In genomic region chr3:60742606-60743145, GRCh38 we compare ENCODE assay signal across 12 cellular contexts.
DNase-seq lines count a peak whose midpoint lies in the region; ATAC-seq and TF ChIP-seq lines count a peak whose summit lies in the region.
"Had no signal": no experiment of that assay in that cellular context is flagged by ENCODE, and none has a peak within 500 bp of the region (broad histone marks: within the 10 kb centered on the region; RNA-seq: fewer than 3 reads in every experiment).

No MANE protein-coding gene starts in this region.

- H3K9me3 ChIP-seq in Karpas-422 (ENCODE audit: low read length) = peaks cover 9% of the 10 kb centered on the region; the same call in 1 of the 2 replicates
- H3K9me3 ChIP-seq in thyroid gland = no peaks in the 10 kb centered on the region
- H3K9me3 ChIP-seq: mucosa of descending colon had no signal

- ATAC-seq in HG03175 (IDR thresholded peaks at IDR 0.05; ENCODE audit: unreplicated experiment) = no peak
- ATAC-seq: mucosa of descending colon had no signal

- H3K9ac ChIP-seq in Karpas-422 (ENCODE audit: low read length) = no peak overlapping the region

- no peak overlapping the region for H3K27ac ChIP-seq in Karpas-422 (ENCODE audit: low read length)
- no peak overlapping the region for H3K27ac ChIP-seq in thyroid gland

- H3K36me3 ChIP-seq in Karpas-422 (ENCODE audit: insufficient read depth, low read length) (no peaks in the 10 kb centered on the region), thyroid gland (no peaks in the 10 kb centered on the region)

- no peaks in the 10 kb centered on the region for H4K20me1 ChIP-seq in Karpas-422 (ENCODE audit: insufficient read depth, low read depth, low read length)

- intact Hi-C loops in thyroid gland (cut with DNase I) = no loop called here

- DNase-seq in AG10803 (ENCODE audit: low read depth) (peak; percentile 44), Karpas-422 (peak; percentile 42), T47D (ENCODE audit: low read depth in 1 of 2, low spot score in 1 of 2) (peak; percentile 9 to 68), islet precursor cell (peak; percentile 90), superior temporal gyrus (ENCODE audit: extremely low spot score) (no peak), thyroid gland (no peak), NCI-H2081 (lab: John Stamatoyannopoulos, UW) (no peak)
- DNase-seq: activated effector memory CD4-positive, alpha-beta T cell treated with Interleukin-2 at 50 U/mL for 16 hours; COR-L47; mucosa of descending colon; NCI-H187 had no signal

- 77 to 86% methylated on average over 8 of the region's 8 CpGs for WGBS in thyroid gland, 2 donors

- no peaks in the 10 kb centered on the region for H3K79me2 ChIP-seq in Karpas-422 (ENCODE audit: low read length)

- in situ Hi-C loops in T47D (cut with HindIII; ENCODE audit: low pct_unique_long_range_greater_than_20kb, low sequenced_read_pairs) = no loop called here

- no peaks in the 10 kb centered on the region; the same call in 1 of the 2 replicates for H3K9me2 ChIP-seq in Karpas-422 (replicated peaks; ENCODE audit: insufficient read depth, low read length)

- H2AFZ ChIP-seq in Karpas-422 (ENCODE audit: low read length) = no peak overlapping the region

- H3K4me3 ChIP-seq in AG10803 (ENCODE audit: low read length) (no peak overlapping the region), Karpas-422 (ENCODE audit: low read length) (no peak overlapping the region), thyroid gland (replicated peaks in 1 of 3) (no peak overlapping the region)
- H3K4me3 ChIP-seq: mucosa of descending colon had no signal

- H3K4me1 ChIP-seq in Karpas-422 (ENCODE audit: low read length) (no peaks in the 10 kb centered on the region), thyroid gland (peaks cover 5 to 6% of the 10 kb centered on the region in 2 donors)

- TF ChIP-seq CTCF in AG10803 (conservative IDR thresholded peaks at IDR 0.05; ENCODE audit: low read length) (peak; percentile 48), thyroid gland (IDR thresholded peaks at IDR 0.05) (no peak)

- TF ChIP-seq POLR2A in thyroid gland (IDR thresholded peaks at IDR 0.05) = no peak

- H3K27me3 ChIP-seq in Karpas-422 (ENCODE audit: low read length) (no peaks in the 10 kb centered on the region), thyroid gland (no peaks in the 10 kb centered on the region)

- no peak overlapping the region for H3K4me2 ChIP-seq in Karpas-422 (ENCODE audit: low read depth, low read length, poor library complexity, severe bottlenecking)

Comparison
In these comparisons a context has a peak if more than half of its experiments do, and no peak if none do; other contexts are left out.
1. DNase-seq: peak in AG10803 (single experiment), Karpas-422 (single experiment), T47D (2 of 2) and islet precursor cell (single experiment); none in superior temporal gyrus (single experiment), thyroid gland (0 of 2) and NCI-H2081 (0 of 2).